Comparison of ENCODE assay signal across 1 cellular context in genomic region chr16:53756329-53756996, GRCh38.
TF ChIP-seq lines count a peak whose summit lies in the region.

No MANE protein-coding gene starts in this region.

TF ChIP-seq in HepG2, 621 proteins besides CTCF, POLR2A, EP300 and RAD21 (continues in another document):
- TF ChIP-seq FOXJ3 (CRISPR knock-in tag; IDR thresholded peaks at IDR 0.05; ENCODE audit: borderline replicate concordance) (peak; percentile 47; the same call in 1 of the 2 replicates), CREM (IDR thresholded peaks at IDR 0.05) (peak; percentile 14; the same call in 1 of the 2 replicates), CREM (CRISPR knock-in tag; IDR thresholded peaks at IDR 0.05) (no peak), FOXA3 (CRISPR knock-in tag; IDR thresholded peaks at IDR 0.05) (peak; percentile 49; the same call in 1 of the 2 replicates), GATAD2A (CRISPR knock-in tag; IDR thresholded peaks at IDR 0.05) (peak; percentile 32), DPF2 (CRISPR knock-in tag; IDR thresholded peaks at IDR 0.05; ENCODE audit: borderline replicate concordance, low read depth) (0 out of 2 replicates have a peak, but pooled peaks have one; percentile 28), ZNF839 (CRISPR knock-in tag; IDR thresholded peaks at IDR 0.05; ENCODE audit: borderline replicate concordance) (no peak), POGZ (CRISPR knock-in tag; IDR thresholded peaks at IDR 0.05) (peak; percentile 27; the same call in 1 of the 2 replicates), ZKSCAN8 (CRISPR knock-in tag; IDR thresholded peaks at IDR 0.05; ENCODE audit: borderline replicate concordance) (0 out of 2 replicates have a peak, but pooled peaks have one; percentile 44), ARID5B (CRISPR knock-in tag; IDR thresholded peaks at IDR 0.05) (peak; percentile 67), GRHL1 (CRISPR knock-in tag; conservative IDR thresholded peaks at IDR 0.05) (no peak), FOXA1 (IDR thresholded peaks at IDR 0.05) (no peak), FOXA1 (CRISPR knock-in tag; IDR thresholded peaks at IDR 0.05) (0 out of 2 replicates have a peak, but pooled peaks have one; percentile 47), NFIC (IDR thresholded peaks at IDR 0.05; ENCODE audit: low read length) (0 out of 2 replicates have a peak, but pooled peaks have one; percentile 39), MIER3 (CRISPR knock-in tag; IDR thresholded peaks at IDR 0.05; ENCODE audit: borderline replicate concordance) (0 out of 2 replicates have a peak, but pooled peaks have one; percentile 13), ZNF446 (CRISPR knock-in tag; IDR thresholded peaks at IDR 0.05) (no peak), PHF5A (CRISPR knock-in tag; IDR thresholded peaks at IDR 0.05; ENCODE audit: low read depth, unreplicated experiment) (peak; percentile 32), HNRNPUL1 (IDR thresholded peaks at IDR 0.05; ENCODE audit: low read depth, low read length) (peak; percentile 85; the same call in 1 of the 2 replicates), PPARG (CRISPR knock-in tag; conservative IDR thresholded peaks at IDR 0.05) (peak; percentile 65; the same call in 1 of the 2 replicates), FOXP4 (CRISPR knock-in tag; IDR thresholded peaks at IDR 0.05) (peak; percentile 78), FOXP1 (IDR thresholded peaks at IDR 0.05) (no peak), FOXP1 (CRISPR knock-in tag; IDR thresholded peaks at IDR 0.05) (peak; percentile 68), RXRB (CRISPR knock-in tag; IDR thresholded peaks at IDR 0.05; ENCODE audit: borderline replicate concordance) (0 out of 2 replicates have a peak, but pooled peaks have one; percentile 14), HNRNPL (IDR thresholded peaks at IDR 0.05; ENCODE audit: low read depth, low read length) (no peak), CHD4 (IDR thresholded peaks at IDR 0.05; ENCODE audit: borderline replicate concordance, low read length) (peak; percentile 65; the same call in 1 of the 2 replicates), ISL2 (CRISPR knock-in tag; IDR thresholded peaks at IDR 0.05) (0 out of 2 replicates have a peak, but pooled peaks have one; percentile 23), KLF11 (CRISPR knock-in tag; IDR thresholded peaks at IDR 0.05) (0 out of 2 replicates have a peak, but pooled peaks have one; percentile 33), KDM5B (CRISPR knock-in tag; IDR thresholded peaks at IDR 0.05; ENCODE audit: borderline replicate concordance) (no peak), SOX5 (CRISPR knock-in tag; IDR thresholded peaks at IDR 0.05; ENCODE audit: borderline replicate concordance) (peak; percentile 96), CREB1 (IDR thresholded peaks at IDR 0.05) (no peak), CREB1 (CRISPR knock-in tag; IDR thresholded peaks at IDR 0.05) (peak; percentile 52; the same call in 1 of the 2 replicates), ZNF747 (CRISPR knock-in tag; IDR thresholded peaks at IDR 0.05; ENCODE audit: borderline replicate concordance) (no peak), SOX6 (IDR thresholded peaks at IDR 0.05) (no peak), SOX6 (CRISPR knock-in tag; IDR thresholded peaks at IDR 0.05) (peak; percentile 91), PAXIP1 (CRISPR knock-in tag; conservative IDR thresholded peaks at IDR 0.05) (peak; percentile 44; the same call in 1 of the 2 replicates), ASH2L (IDR thresholded peaks at IDR 0.05; ENCODE audit: insufficient read length, low read depth, low read length) (peak; percentile 19), SOX13 (IDR thresholded peaks at IDR 0.05) (peak; percentile 65; the same call in 1 of the 2 replicates), SOX13 (CRISPR knock-in tag; conservative IDR thresholded peaks at IDR 0.05 in 1 of 2, IDR thresholded peaks at IDR 0.05 in 1 of 2) (peak in 1 of 2 experiments; percentile 97; a peak in 2 of 4 replicates), SMC3 (IDR thresholded peaks at IDR 0.05; ENCODE audit: low read length) (no peak)
- TF ChIP-seq, protein P1, sequence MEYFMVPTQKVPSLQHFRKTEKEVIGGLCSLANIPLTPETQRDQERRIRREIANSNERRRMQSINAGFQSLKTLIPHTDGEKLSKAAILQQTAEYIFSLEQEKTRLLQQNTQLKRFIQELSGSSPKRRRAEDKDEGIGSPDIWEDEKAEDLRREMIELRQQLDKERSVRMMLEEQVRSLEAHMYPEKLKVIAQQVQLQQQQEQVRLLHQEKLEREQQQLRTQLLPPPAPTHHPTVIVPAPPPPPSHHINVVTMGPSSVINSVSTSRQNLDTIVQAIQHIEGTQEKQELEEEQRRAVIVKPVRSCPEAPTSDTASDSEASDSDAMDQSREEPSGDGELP (IDR thresholded peaks at IDR 0.05; ENCODE audit: borderline replicate concordance, low read depth) = peak; percentile 38; the same call in 1 of the 2 replicates
- TF ChIP-seq, protein P2, sequence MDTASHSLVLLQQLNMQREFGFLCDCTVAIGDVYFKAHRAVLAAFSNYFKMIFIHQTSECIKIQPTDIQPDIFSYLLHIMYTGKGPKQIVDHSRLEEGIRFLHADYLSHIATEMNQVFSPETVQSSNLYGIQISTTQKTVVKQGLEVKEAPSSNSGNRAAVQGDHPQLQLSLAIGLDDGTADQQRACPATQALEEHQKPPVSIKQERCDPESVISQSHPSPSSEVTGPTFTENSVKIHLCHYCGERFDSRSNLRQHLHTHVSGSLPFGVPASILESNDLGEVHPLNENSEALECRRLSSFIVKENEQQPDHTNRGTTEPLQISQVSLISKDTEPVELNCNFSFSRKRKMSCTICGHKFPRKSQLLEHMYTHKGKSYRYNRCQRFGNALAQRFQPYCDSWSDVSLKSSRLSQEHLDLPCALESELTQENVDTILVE (CRISPR knock-in tag; IDR thresholded peaks at IDR 0.05) = 0 out of 2 replicates have a peak, but pooled peaks have one; percentile 1
- TF ChIP-seq, protein P3, sequence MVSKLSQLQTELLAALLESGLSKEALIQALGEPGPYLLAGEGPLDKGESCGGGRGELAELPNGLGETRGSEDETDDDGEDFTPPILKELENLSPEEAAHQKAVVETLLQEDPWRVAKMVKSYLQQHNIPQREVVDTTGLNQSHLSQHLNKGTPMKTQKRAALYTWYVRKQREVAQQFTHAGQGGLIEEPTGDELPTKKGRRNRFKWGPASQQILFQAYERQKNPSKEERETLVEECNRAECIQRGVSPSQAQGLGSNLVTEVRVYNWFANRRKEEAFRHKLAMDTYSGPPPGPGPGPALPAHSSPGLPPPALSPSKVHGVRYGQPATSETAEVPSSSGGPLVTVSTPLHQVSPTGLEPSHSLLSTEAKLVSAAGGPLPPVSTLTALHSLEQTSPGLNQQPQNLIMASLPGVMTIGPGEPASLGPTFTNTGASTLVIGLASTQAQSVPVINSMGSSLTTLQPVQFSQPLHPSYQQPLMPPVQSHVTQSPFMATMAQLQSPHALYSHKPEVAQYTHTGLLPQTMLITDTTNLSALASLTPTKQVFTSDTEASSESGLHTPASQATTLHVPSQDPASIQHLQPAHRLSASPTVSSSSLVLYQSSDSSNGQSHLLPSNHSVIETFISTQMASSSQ (IDR thresholded peaks at IDR 0.05; ENCODE audit: low read depth) = peak; percentile 64; the same call in 1 of the 2 replicates
- TF ChIP-seq, protein P3 (CRISPR knock-in tag; IDR thresholded peaks at IDR 0.05; ENCODE audit: borderline replicate concordance) = no peak; the same call in 1 of the 2 replicates
- TF ChIP-seq, protein P4, sequence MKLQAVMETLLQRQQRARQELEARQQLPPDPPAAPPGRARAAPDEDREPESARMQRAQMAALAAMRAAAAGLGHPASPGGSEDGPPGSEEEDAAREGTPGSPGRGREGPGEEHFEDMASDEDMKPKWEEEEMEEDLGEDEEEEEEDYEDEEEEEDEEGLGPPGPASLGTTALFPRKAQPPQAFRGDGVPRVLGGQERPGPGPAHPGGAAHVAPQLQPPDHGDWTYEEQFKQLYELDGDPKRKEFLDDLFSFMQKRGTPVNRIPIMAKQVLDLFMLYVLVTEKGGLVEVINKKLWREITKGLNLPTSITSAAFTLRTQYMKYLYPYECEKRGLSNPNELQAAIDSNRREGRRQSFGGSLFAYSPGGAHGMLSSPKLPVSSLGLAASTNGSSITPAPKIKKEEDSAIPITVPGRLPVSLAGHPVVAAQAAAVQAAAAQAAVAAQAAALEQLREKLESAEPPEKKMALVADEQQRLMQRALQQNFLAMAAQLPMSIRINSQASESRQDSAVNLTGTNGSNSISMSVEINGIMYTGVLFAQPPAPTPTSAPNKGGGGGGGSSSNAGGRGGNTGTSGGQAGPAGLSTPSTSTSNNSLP (IDR thresholded peaks at IDR 0.05; ENCODE audit: low read depth, low read length) = peak; percentile 22; the same call in 1 of the 2 replicates
